ENCODE assay signal across 27 cellular contexts in the genomic region with DNA sequence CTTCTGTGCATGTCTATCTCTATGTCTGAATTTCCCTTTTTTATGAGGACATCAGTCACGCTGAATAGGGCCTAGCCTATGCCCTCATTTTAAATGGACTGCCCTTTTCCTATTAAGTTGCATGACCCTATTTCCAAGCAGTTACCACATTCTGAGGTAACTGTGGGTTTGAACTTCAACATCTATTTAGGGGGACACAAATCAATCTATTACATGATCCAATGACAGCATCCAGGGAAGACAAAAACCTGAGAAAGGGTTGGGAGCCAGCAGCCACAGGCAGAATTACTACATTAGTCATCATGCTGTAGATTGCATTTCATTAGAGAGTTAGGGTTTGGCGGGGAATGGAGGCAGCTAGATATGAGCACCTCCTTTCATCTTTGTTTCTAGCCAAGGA. TPM values are rescaled to one million over a fixed set of nuclear protein-coding genes. Genes with fewer than 3 reads are reported as not detected.
A peak's percentile ranks its signal among the peaks of the same experiment; 100 is the strongest.
DNase-seq lines count a peak whose midpoint lies in the region; ATAC-seq and TF ChIP-seq lines count a peak whose summit lies in the region.
"Had no signal": no experiment of that assay in that cellular context is flagged by ENCODE, and none has a peak within 500 bp of the region (broad histone marks: within the 10 kb centered on the region; RNA-seq: fewer than 3 reads in every experiment).

No MANE protein-coding gene starts in this region.

- ATAC-seq in IMR-90 (ENCODE audit: low read depth), result peak; percentile 24
- peak; percentile 52 for ATAC-seq in lower lobe of right lung
- no peak for ATAC-seq in HG03039 (IDR thresholded peaks at IDR 0.05; ENCODE audit: unreplicated experiment)
- no peak for ATAC-seq in gastroesophageal sphincter
- ATAC-seq: A549; GM12878; HepG2; stimulated activated effector memory CD8-positive, alpha-beta T cell treated with anti-CD3 and anti-CD28 coated beads, Interleukin-12 subunit alpha, Interleukin-12 subunit beta, amount 100 ng/mL, for 72 hours; T-cell had no signal

- no peak overlapping the region for H3K23ac ChIP-seq in IMR-90 (ENCODE audit: low read depth, low read length)

- H3K36me3 ChIP-seq in IMR-90 (ENCODE audit: control insufficient read depth, insufficient read depth, low read length) (no peaks in the 10 kb centered on the region), lower lobe of right lung (no peaks in the 10 kb centered on the region), gastroesophageal sphincter (no peaks in the 10 kb centered on the region), SJCRH30 (no peaks in the 10 kb centered on the region)
- H3K36me3 ChIP-seq: BE2C, cardiac muscle cell, prostate gland had no signal

- in situ Hi-C loops in IMR-90 (cut with MboI; ENCODE audit: low sequenced_read_pairs), result no loop called here

- no CpG with 5 or more reads among the region's 2 CpGs for WGBS in IMR-90 (ENCODE audit: extremely low coverage in 2 of 2, insufficient read length in 1 of 2), 2 experiments
- WGBS in gastroesophageal sphincter (ENCODE audit: low coverage in 1 of 2), 2 donors, result 65 to 100% methylated on average over 1 to 2 of the region's 2 CpGs

- TF ChIP-seq EP300 in gastroesophageal sphincter (IDR thresholded peaks at IDR 0.05), result no peak

- no peak overlapping the region for H3K56ac ChIP-seq in IMR-90 (ENCODE audit: extremely low read depth, insufficient read depth, low read length)

- H3K4me2 ChIP-seq in IMR-90 (ENCODE audit: low read depth, low read length), result no peak overlapping the region
- H3K4me2 ChIP-seq: A549, smooth muscle cell had no signal

- H3K9me3 ChIP-seq in IMR-90 (ENCODE audit: control insufficient read depth, insufficient read depth, low read length) (peaks cover 6% of the 10 kb centered on the region; the same call in 1 of the 2 replicates), lower lobe of right lung (no peaks in the 10 kb centered on the region), gastroesophageal sphincter (no peaks in the 10 kb centered on the region), SJCRH30 (replicated peaks) (no peaks in the 10 kb centered on the region)
- H3K9me3 ChIP-seq: A549, BE2C, prostate gland had no signal

- H4K5ac ChIP-seq in IMR-90 (ENCODE audit: low read depth, low read length), result no peak overlapping the region

- H3K4ac ChIP-seq in IMR-90 (ENCODE audit: low read depth, low read length), result no peak overlapping the region

- no peaks in the 10 kb centered on the region for H3K79me1 ChIP-seq in IMR-90 (ENCODE audit: low read depth in 1 of 2, low read length in 2 of 2)

- H4K20me1 ChIP-seq in IMR-90 (ENCODE audit: insufficient read depth, low read length), result no peaks in the 10 kb centered on the region

- no peak overlapping the region for H2BK120ac ChIP-seq in IMR-90 (ENCODE audit: low read depth, low read length)

- H3K14ac ChIP-seq in IMR-90 (replicated peaks; ENCODE audit: low read depth, low read length), result no peak overlapping the region

- H4K91ac ChIP-seq in IMR-90 (ENCODE audit: insufficient read depth, low read depth, low read length), result no peak overlapping the region

- dilution Hi-C loops in IMR-90 (cut with HindIII; ENCODE audit: low sequenced_read_pairs, unreplicated experiment), result no loop called here

- H2BK20ac ChIP-seq in IMR-90 (ENCODE audit: low read depth, low read length), result no peak overlapping the region

- intact Hi-C loops in IMR-90 (cut with micrococcal nuclease) (no loop called here), lower lobe of right lung (cut with DNase I) (no loop called here)

- H3K27ac ChIP-seq in IMR-90 (ENCODE audit: insufficient read depth, low read length), result no peak overlapping the region
- no peak overlapping the region for H3K27ac ChIP-seq in lower lobe of right lung
- no peak overlapping the region for H3K27ac ChIP-seq in gastroesophageal sphincter
- H3K27ac ChIP-seq in SJCRH30, result no peak overlapping the region
- H3K27ac ChIP-seq: A549, cardiac muscle cell, HL-60, prostate gland had no signal

- no peak overlapping the region for H2BK5ac ChIP-seq in IMR-90 (ENCODE audit: low read depth, low read length, poor library complexity, severe bottlenecking)

- no peak for TF ChIP-seq POLR2A in IMR-90 (IDR thresholded peaks at IDR 0.05; ENCODE audit: low read depth, low read length)
- TF ChIP-seq POLR2A in gastroesophageal sphincter (IDR thresholded peaks at IDR 0.05), result no peak

- H2AFZ ChIP-seq in IMR-90 (replicated peaks; ENCODE audit: low read length, poor library complexity), result no peak overlapping the region

- no peak overlapping the region for H2AK5ac ChIP-seq in IMR-90 (ENCODE audit: low read depth, low read length)

- no peak overlapping the region for H3K18ac ChIP-seq in IMR-90 (ENCODE audit: low read depth, low read length)

- no peak for TF ChIP-seq RAD21 in IMR-90 (IDR thresholded peaks at IDR 0.05; ENCODE audit: low read length)

- no peak overlapping the region for H2BK15ac ChIP-seq in IMR-90 (ENCODE audit: low read depth, low read length)

- H2AK9ac ChIP-seq in IMR-90 (replicated peaks; ENCODE audit: low read depth, low read length, poor library complexity), result no peak overlapping the region

- H3K4me1 ChIP-seq in IMR-90 (ENCODE audit: control insufficient read depth, insufficient read depth, low read length) (no peaks in the 10 kb centered on the region), lower lobe of right lung (no peaks in the 10 kb centered on the region), gastroesophageal sphincter (no peaks in the 10 kb centered on the region), SJCRH30 (no peaks in the 10 kb centered on the region)
- H3K4me1 ChIP-seq: A549, BE2C, prostate gland had no signal

- no peak for TF ChIP-seq CTCF in IMR-90 (conservative IDR thresholded peaks at IDR 0.05; ENCODE audit: low read depth, low read length)
- no peak for TF ChIP-seq CTCF in lower lobe of right lung (IDR thresholded peaks at IDR 0.05)
- TF ChIP-seq CTCF in gastroesophageal sphincter (IDR thresholded peaks at IDR 0.05), result no peak

- H3K27me3 ChIP-seq in IMR-90 (ENCODE audit: control insufficient read depth, insufficient read depth, low read length), result peaks cover 3% of the 10 kb centered on the region; the same call in 1 of the 2 replicates
- no peaks in the 10 kb centered on the region for H3K27me3 ChIP-seq in lower lobe of right lung (ENCODE audit: low read depth)
- H3K27me3 ChIP-seq in gastroesophageal sphincter, result no peaks in the 10 kb centered on the region
- no peaks in the 10 kb centered on the region; the same call in 1 of the 2 replicates for H3K27me3 ChIP-seq in SJCRH30
- H3K27me3 ChIP-seq: BE2C, cardiac muscle cell had no signal

- CTCF ChIA-PET in IMR-90 (lab: Yijun Ruan, JAX), result no interaction called here

- no peak overlapping the region for H3K9ac ChIP-seq in IMR-90 (ENCODE audit: low read depth, low read length)

- no TSS peak for BruUV-seq in IMR-90 (replicated peaks; lab: Mats Ljungman, UMichigan)

- no peak overlapping the region for H3K4me3 ChIP-seq in IMR-90 (ENCODE audit: insufficient read depth, low read depth, low read length)
- H3K4me3 ChIP-seq in lower lobe of right lung, result no peak overlapping the region
- H3K4me3 ChIP-seq in gastroesophageal sphincter, result no peak overlapping the region
- H3K4me3 ChIP-seq in SJCRH30, result no peak overlapping the region
- H3K4me3 ChIP-seq: A549, cardiac muscle cell, GM12878, prostate gland, smooth muscle cell had no signal

- DNase-seq in A172 (ENCODE audit: low spot score) (peak; percentile 19), IMR-90 (no peak), astrocyte of the hippocampus (ENCODE audit: low read depth, low spot score) (peak; percentile 67), lower lobe of right lung (no peak), NCI-H146 treated with DMSO at 0.1 percent for 48 hours (lab: John Stamatoyannopoulos, UW; ENCODE audit: unreplicated experiment) (no peak), SJCRH30 (no peak)
- DNase-seq: activated naive CD4-positive, alpha-beta T cell treated with Interleukin-2 at 50 U/mL for 16 hours; activated T-cell treated with anti-CD3 and anti-CD28 coated beads, Interleukin-2, amount 50 U/mL, for 48 hours; BE2C; cortex of kidney; endodermal cell; mammary epithelial cell; NCI-H1417 treated with DMSO at 0.1 percent for 48 hours; NCI-H524; SIG-M5; stimulated activated CD4-positive, alpha-beta T cell treated with anti-CD3 and anti-CD28 coated beads, Interleukin-2, amount 100 ng/mL, for 48 hours; T-cell had no signal

- H4K8ac ChIP-seq in IMR-90 (ENCODE audit: low read depth in 2 of 2, low read length in 2 of 2), result no peak overlapping the region

- no peaks in the 10 kb centered on the region for H3K9me1 ChIP-seq in IMR-90 (ENCODE audit: insufficient read depth, low read length)

- POLR2A ChIA-PET in IMR-90 (lab: Charles Lee; ENCODE audit: unreplicated experiment), result no interaction called here

TF ChIP-seq in IMR-90, 13 proteins besides CTCF, POLR2A, EP300 and RAD21 (continues in another document):
- TF ChIP-seq RFX5 (IDR thresholded peaks at IDR 0.05; ENCODE audit: low read depth, low read length) (no peak), MAZ (IDR thresholded peaks at IDR 0.05; ENCODE audit: borderline replicate concordance, low read depth, low read length) (no peak), MXI1 (IDR thresholded peaks at IDR 0.05; ENCODE audit: borderline replicate concordance, low read depth, low read length) (no peak), RCOR1 (IDR thresholded peaks at IDR 0.05; ENCODE audit: insufficient replicate concordance, low read length) (no peak), NFE2L2 (IDR thresholded peaks at IDR 0.05; ENCODE audit: low read depth, low read length) (no peak)
- TF ChIP-seq, protein P1, sequence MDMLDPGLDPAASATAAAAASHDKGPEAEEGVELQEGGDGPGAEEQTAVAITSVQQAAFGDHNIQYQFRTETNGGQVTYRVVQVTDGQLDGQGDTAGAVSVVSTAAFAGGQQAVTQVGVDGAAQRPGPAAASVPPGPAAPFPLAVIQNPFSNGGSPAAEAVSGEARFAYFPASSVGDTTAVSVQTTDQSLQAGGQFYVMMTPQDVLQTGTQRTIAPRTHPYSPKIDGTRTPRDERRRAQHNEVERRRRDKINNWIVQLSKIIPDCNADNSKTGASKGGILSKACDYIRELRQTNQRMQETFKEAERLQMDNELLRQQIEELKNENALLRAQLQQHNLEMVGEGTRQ (IDR thresholded peaks at IDR 0.05; ENCODE audit: low read depth, low read length), result no peak

RNA-seq across cellular contexts. Expression of a gene that starts 40.2 kb away (rescaled TPM):
- 74.8 and 127 TPM in 2 replicates for total RNA-seq in A172 (2014; rRNA removed; shearing (Covaris generic))
- 2.7 and 13.6 TPM in 2 replicates for total RNA-seq in IMR-90 (2012; rRNA removed)
- 14.3 and 16.7 TPM in 2 replicates for polyA plus RNA-seq in IMR-90 (2012; rRNA removed)
- 1.7 and 3.4 TPM in 2 replicates for polyA plus RNA-seq in IMR-90 (2012; cell fraction: cytosol; rRNA removed)
- 0.37 and 7.2 TPM in 2 replicates for polyA plus RNA-seq in IMR-90 (2012; cell fraction: nucleus; rRNA removed; ENCODE audit: low replicate concordance)
- 21.5 TPM for total RNA-seq in lower lobe of right lung
- 10 to 100 TPM; 23.4 to 66.5 (median 47.0) TPM for total RNA-seq in gastroesophageal sphincter
- 30.7 and 36.1 TPM in 2 replicates for total RNA-seq in SJCRH30 (2014; rRNA removed; shearing (Covaris generic))

RNA-seq across cellular contexts. Expression of a gene that starts 54.7 kb away (rescaled TPM):
- total RNA-seq in A172 (2014; rRNA removed; shearing (Covaris generic)), result 63.1 and 64.0 TPM in 2 replicates
- total RNA-seq in IMR-90 (2012; rRNA removed) (14.7 and 25.8 TPM in 2 replicates), lower lobe of right lung (10.5 TPM), gastroesophageal sphincter (10 to 100 TPM; 11.7 to 25.3 (median 19.3) TPM)
- 12.6 and 12.8 TPM in 2 replicates for polyA plus RNA-seq in IMR-90 (2012; rRNA removed)
- 2.6 and 3.9 TPM in 2 replicates for polyA plus RNA-seq in IMR-90 (2012; cell fraction: cytosol; rRNA removed)
- polyA plus RNA-seq in IMR-90 (2012; cell fraction: nucleus; rRNA removed; ENCODE audit: low replicate concordance), result 1.2 and 4.0 TPM in 2 replicates
- total RNA-seq in SJCRH30 (2014; rRNA removed; shearing (Covaris generic)), result 48.8 and 50.3 TPM in 2 replicates

Comparison
In these comparisons a context has a peak if more than half of its experiments do, and no peak if none do; other contexts are left out.
1. DNase-seq: peak in A172 (single experiment) and astrocyte of the hippocampus (single experiment); none in IMR-90 (single experiment), lower lobe of right lung (single experiment), NCI-H146 treated with DMSO at 0.1 percent for 48 hours (single experiment) and SJCRH30 (0 of 2).
2. ATAC-seq: peak in IMR-90 (single experiment) and lower lobe of right lung (2 of 2); none in HG03039 (single experiment) and gastroesophageal sphincter (single experiment).